In genomic region chr17:17354560-17355357, GRCh38 we compare ENCODE assay signal across 8 cellular contexts. TPM values are rescaled to one million over a fixed set of nuclear protein-coding genes. Genes with fewer than 3 reads are reported as not detected.
DNase-seq lines count a peak whose midpoint lies in the region; ATAC-seq and TF ChIP-seq lines count a peak whose summit lies in the region.

No MANE protein-coding gene starts in this region.

- no peak for ATAC-seq in HG03039 (IDR thresholded peaks at IDR 0.05; ENCODE audit: unreplicated experiment)

- H3K23ac ChIP-seq in neuronal stem cell (ENCODE audit: low read depth, low read length, poor library complexity) = no peak overlapping the region

- no peaks in the 10 kb centered on the region for H3K4me1 Mint-ChIP-seq in Caco-2 (ENCODE audit: low read depth, unreplicated experiment)

- no peaks in the 10 kb centered on the region for H3K36me3 Mint-ChIP-seq in Caco-2 (ENCODE audit: insufficient read depth, unreplicated experiment)

- peak overlapping the region; percentile 1 for H2AK5ac ChIP-seq in neuronal stem cell (ENCODE audit: low read depth, low read length)

- no peak overlapping the region for H3K4me3 Mint-ChIP-seq in Caco-2 (ENCODE audit: unreplicated experiment)

- peak overlapping the region; percentile 83 for H2AFZ ChIP-seq in neuronal stem cell (ENCODE audit: low read length)

- no peak overlapping the region for H4K91ac ChIP-seq in neuronal stem cell (ENCODE audit: low read depth, low read length, poor library complexity)

- DNase-seq in Caco-2 (peak; percentile 83 to 86), LHCN-M2 (ENCODE audit: low read depth) (peak; percentile 57), RPMI7951 (ENCODE audit: low read depth) (peak; percentile 43), activated T-helper 1 cell treated with Interleukin-2 at 50 U/mL for 16 hours (ENCODE audit: low read depth) (peak; percentile 53), fibroblast of pulmonary artery (ENCODE audit: low read depth) (peak; percentile 76), neuronal stem cell (ENCODE audit: low spot score) (peak; percentile 77), suprapubic skin (ENCODE audit: low spot score in 2 of 2) (peak in 1 of 2 donors; percentile 82)

- CTCF ChIA-PET in Caco-2 (lab: Charles Lee) = interaction anchor here (0.6 to 2.8 kb wide), 11 partner anchors 10 to 288 kb away, joined by 3 to 20 read pairs (median 6); partner anchors contain the start of gene RASD1

- peaks cover 15% of the 10 kb centered on the region for H3K9me3 Mint-ChIP-seq in Caco-2 (ENCODE audit: unreplicated experiment)

- intact Hi-C loops in Caco-2 (cut with micrococcal nuclease; ENCODE audit: unreplicated experiment) = loop anchor here (1.0 to 5.0 kb wide), 2 partner anchors 48 to 287 kb away; no protein-coding TSS in a partner anchor

- no peak overlapping the region for H3K27ac ChIP-seq in neuronal stem cell (replicated peaks; ENCODE audit: low read length)
- no peak overlapping the region for H3K27ac ChIP-seq in suprapubic skin

- no peak for TF ChIP-seq POLR2A in suprapubic skin (IDR thresholded peaks at IDR 0.05)

- no peak overlapping the region for H3K27ac Mint-ChIP-seq in Caco-2 (ENCODE audit: unreplicated experiment)

- no peak overlapping the region for H2BK120ac ChIP-seq in neuronal stem cell (ENCODE audit: low read depth, low read length)

- H2BK12ac ChIP-seq in neuronal stem cell (ENCODE audit: low read length) = no peak overlapping the region

- H3K4me1 ChIP-seq in Caco-2 (peaks cover 20% of the 10 kb centered on the region), neuronal stem cell (ENCODE audit: control insufficient read depth in 2 of 2, insufficient read depth in 1 of 2, low read depth in 1 of 2, low read length in 2 of 2) (peaks cover 4 to 11% of the 10 kb centered on the region in 2 donors), suprapubic skin (peaks cover 11% of the 10 kb centered on the region)

- H2BK5ac ChIP-seq in neuronal stem cell (ENCODE audit: low read length) = peak overlapping the region; percentile 32

- no CpG with 5 or more reads among the region's 14 CpGs for WGBS in neuronal stem cell (ENCODE audit: extremely low coverage in 2 of 2, insufficient read length in 2 of 2, insufficient replicate concordance in 1 of 2), 2 donors
- 24% methylated on average over 11 of the region's 14 CpGs for WGBS in suprapubic skin

- POLR2A ChIA-PET in Caco-2 (lab: Charles Lee) = no interaction called here

- H2BK15ac ChIP-seq in neuronal stem cell (ENCODE audit: low read length) = no peak overlapping the region

- H3K4me3 ChIP-seq in Caco-2 (ENCODE audit: low read depth, low read length) (no peak overlapping the region), fibroblast of pulmonary artery (replicated peaks; ENCODE audit: low read depth, low read length) (no peak overlapping the region), neuronal stem cell (ENCODE audit: low read length in 2 of 2) (no peak overlapping the region), suprapubic skin (no peak overlapping the region)

- no peak overlapping the region for H4K8ac ChIP-seq in neuronal stem cell (ENCODE audit: low read depth, low read length)

- no peak for TF ChIP-seq EP300 in suprapubic skin (IDR thresholded peaks at IDR 0.05)

- no peaks in the 10 kb centered on the region for H3K27me3 Mint-ChIP-seq in Caco-2 (ENCODE audit: insufficient read depth, unreplicated experiment)

- H3K79me1 ChIP-seq in neuronal stem cell (ENCODE audit: low read depth, low read length) = no peaks in the 10 kb centered on the region

- H3K9me3 ChIP-seq in Caco-2 (no peaks in the 10 kb centered on the region), neuronal stem cell (replicated peaks in 1 of 2; ENCODE audit: control insufficient read depth in 2 of 2, insufficient read depth in 1 of 2, low read depth in 1 of 2, low read length in 2 of 2) (no peaks in the 10 kb centered on the region), suprapubic skin (no peaks in the 10 kb centered on the region)

- no peak overlapping the region for H3K9ac ChIP-seq in neuronal stem cell (ENCODE audit: low read depth, low read length, poor library complexity)

- H3K27me3 ChIP-seq in Caco-2 (replicated peaks; ENCODE audit: control insufficient read depth, insufficient read depth, low read length) (no peaks in the 10 kb centered on the region), neuronal stem cell (ENCODE audit: control insufficient read depth in 3 of 3, insufficient read depth in 3 of 3, low read depth in 1 of 3, low read length in 3 of 3) (peaks cover 0 to 5% (median 0%) of the 10 kb centered on the region in 3 experiments), suprapubic skin (no peaks in the 10 kb centered on the region)

- H3K18ac ChIP-seq in neuronal stem cell (ENCODE audit: low read length) = no peak overlapping the region

- no peak overlapping the region for H3K4me2 ChIP-seq in neuronal stem cell (ENCODE audit: insufficient read depth, low read length, poor library complexity, severe bottlenecking)

- no peak overlapping the region for H3K4ac ChIP-seq in neuronal stem cell (ENCODE audit: low read length)

- H3K36me3 ChIP-seq in Caco-2 (ENCODE audit: control insufficient read depth, insufficient read depth, low read length) = no peaks in the 10 kb centered on the region
- no peaks in the 10 kb centered on the region for H3K36me3 ChIP-seq in neuronal stem cell (replicated peaks in 1 of 2; ENCODE audit: control insufficient read depth in 2 of 2, insufficient read depth in 2 of 2, low read length in 2 of 2)
- H3K36me3 ChIP-seq in suprapubic skin = no peaks in the 10 kb centered on the region

- no TSS peak for BruUV-seq in Caco-2 (replicated peaks; lab: Mats Ljungman, UMichigan)

- no peak overlapping the region for H3K14ac ChIP-seq in neuronal stem cell (ENCODE audit: low read length)

- TF ChIP-seq CTCF in Caco-2 (IDR thresholded peaks at IDR 0.05; ENCODE audit: insufficient read depth in 1 of 2, low read depth in 1 of 2, low read length in 1 of 2, severe bottlenecking in 1 of 2, unreplicated experiment in 1 of 2) (peak; percentile 92 to 95), fibroblast of pulmonary artery (IDR thresholded peaks at IDR 0.05; ENCODE audit: low read length, missing control alignments) (peak; percentile 78), suprapubic skin (IDR thresholded peaks at IDR 0.05) (peak; percentile 81)

RNA-seq across cellular contexts. Expression of gene NT5M, which starts 51.6 kb away (rescaled TPM):
- total RNA-seq in Caco-2 (2022) (0.86 and 1.3 TPM in 2 replicates), LHCN-M2 (2014; rRNA removed) (4.5 and 5.5 TPM in 2 replicates), suprapubic skin (1 to 10 TPM; 1.2 to 4.6 (median 1.9) TPM)
- polyA plus RNA-seq in LHCN-M2 (2012) = 1.9 TPM
- 2.4 and 4.0 TPM in 2 replicates for total RNA-seq in RPMI7951 (2014; rRNA removed; shearing (Covaris generic))
- 6.8 TPM for polyA plus RNA-seq in neuronal stem cell (2013, experiment 1 of 2)
- 7.4 TPM for polyA plus RNA-seq in neuronal stem cell (2013, experiment 2 of 2)
